2 cellular contexts compared by ENCODE assay signal in genomic region chr13:33512880-33513554, GRCh38.
TF ChIP-seq lines count a peak whose summit lies in the region.

No MANE protein-coding gene starts in this region.

TF ChIP-seq in IMR-90, 13 proteins besides CTCF, POLR2A, EP300 and RAD21:
- no peak for TF ChIP-seq RFX5 (IDR thresholded peaks at IDR 0.05; ENCODE audit: low read depth, low read length)
- TF ChIP-seq MAFK (IDR thresholded peaks at IDR 0.05; ENCODE audit: low read depth, low read length) = peak; percentile 86

TF ChIP-seq in K562, 482 proteins besides CTCF, POLR2A, EP300 and RAD21:
- no peak for TF ChIP-seq ZKSCAN3 (CRISPR knock-in tag; IDR thresholded peaks at IDR 0.05)
- no peak for TF ChIP-seq E2F6 (IDR thresholded peaks at IDR 0.05; ENCODE audit: borderline replicate concordance in 1 of 2, extremely low read depth in 1 of 2, insufficient read depth in 1 of 2, insufficient read length in 1 of 2, low read depth in 1 of 2, low read length in 1 of 2, poor library complexity in 1 of 2, severe bottlenecking in 1 of 2)
- TF ChIP-seq MAFK (IDR thresholded peaks at IDR 0.05; ENCODE audit: low read length) = 0 out of 2 replicates have a peak, but pooled peaks have one; percentile 9
- no peak for TF ChIP-seq KAT2B (IDR thresholded peaks at IDR 0.05; ENCODE audit: low read depth, low read length)
- no peak for TF ChIP-seq ATF2 (CRISPR knock-in tag; IDR thresholded peaks at IDR 0.05)
- TF ChIP-seq C11orf30 (IDR thresholded peaks at IDR 0.05; ENCODE audit: low read depth) = 0 out of 2 replicates have a peak, but pooled peaks have one; percentile 35
- TF ChIP-seq ZNF316 (IDR thresholded peaks at IDR 0.05) = peak; percentile 37; the same call in 1 of the 2 replicates
- no peak for TF ChIP-seq ZNF431 (CRISPR knock-in tag; IDR thresholded peaks at IDR 0.05)
- no peak for TF ChIP-seq ZNF57 (CRISPR knock-in tag; IDR thresholded peaks at IDR 0.05)
- TF ChIP-seq MAFG (tag; conservative IDR thresholded peaks at IDR 0.05) = peak; percentile 28
- no peak for TF ChIP-seq ZFP36 (IDR thresholded peaks at IDR 0.05; ENCODE audit: low read depth, low read length, partially characterized antibody)
- peak; percentile 84 for TF ChIP-seq ZNF766 (CRISPR knock-in tag; conservative IDR thresholded peaks at IDR 0.05)
- TF ChIP-seq RNF2 (IDR thresholded peaks at IDR 0.05) = no peak
- no peak for TF ChIP-seq MLX (CRISPR knock-in tag; conservative IDR thresholded peaks at IDR 0.05)
- no peak for TF ChIP-seq ARID3A (IDR thresholded peaks at IDR 0.05; ENCODE audit: borderline replicate concordance, low read depth, low read length)
- no peak for TF ChIP-seq ZNF274 (IDR thresholded peaks at IDR 0.05; ENCODE audit: borderline replicate concordance, low read depth, low read length)
- no peak for TF ChIP-seq LEF1 (IDR thresholded peaks at IDR 0.05)
- TF ChIP-seq TAF15 (IDR thresholded peaks at IDR 0.05; ENCODE audit: low read depth, low read length) = no peak
- no peak for TF ChIP-seq KLF6 (CRISPR knock-in tag; IDR thresholded peaks at IDR 0.05; ENCODE audit: borderline replicate concordance)
- no peak for TF ChIP-seq FOXK2 (conservative IDR thresholded peaks at IDR 0.05 in 1 of 2, IDR thresholded peaks at IDR 0.05 in 1 of 2; ENCODE audit: low read depth in 2 of 2)
- TF ChIP-seq ZNF395 (CRISPR knock-in tag; IDR thresholded peaks at IDR 0.05) = no peak
- no peak for TF ChIP-seq RFX1 (IDR thresholded peaks at IDR 0.05)
- TF ChIP-seq MCM7 (IDR thresholded peaks at IDR 0.05) = no peak
- TF ChIP-seq ZNF165 (CRISPR knock-in tag; IDR thresholded peaks at IDR 0.05; ENCODE audit: borderline replicate concordance) = no peak
- no peak for TF ChIP-seq PHF21A (IDR thresholded peaks at IDR 0.05; ENCODE audit: borderline replicate concordance, low read depth)
- no peak for TF ChIP-seq RBFOX2 (IDR thresholded peaks at IDR 0.05; ENCODE audit: low read depth, low read length)
